In the genomic region with DNA sequence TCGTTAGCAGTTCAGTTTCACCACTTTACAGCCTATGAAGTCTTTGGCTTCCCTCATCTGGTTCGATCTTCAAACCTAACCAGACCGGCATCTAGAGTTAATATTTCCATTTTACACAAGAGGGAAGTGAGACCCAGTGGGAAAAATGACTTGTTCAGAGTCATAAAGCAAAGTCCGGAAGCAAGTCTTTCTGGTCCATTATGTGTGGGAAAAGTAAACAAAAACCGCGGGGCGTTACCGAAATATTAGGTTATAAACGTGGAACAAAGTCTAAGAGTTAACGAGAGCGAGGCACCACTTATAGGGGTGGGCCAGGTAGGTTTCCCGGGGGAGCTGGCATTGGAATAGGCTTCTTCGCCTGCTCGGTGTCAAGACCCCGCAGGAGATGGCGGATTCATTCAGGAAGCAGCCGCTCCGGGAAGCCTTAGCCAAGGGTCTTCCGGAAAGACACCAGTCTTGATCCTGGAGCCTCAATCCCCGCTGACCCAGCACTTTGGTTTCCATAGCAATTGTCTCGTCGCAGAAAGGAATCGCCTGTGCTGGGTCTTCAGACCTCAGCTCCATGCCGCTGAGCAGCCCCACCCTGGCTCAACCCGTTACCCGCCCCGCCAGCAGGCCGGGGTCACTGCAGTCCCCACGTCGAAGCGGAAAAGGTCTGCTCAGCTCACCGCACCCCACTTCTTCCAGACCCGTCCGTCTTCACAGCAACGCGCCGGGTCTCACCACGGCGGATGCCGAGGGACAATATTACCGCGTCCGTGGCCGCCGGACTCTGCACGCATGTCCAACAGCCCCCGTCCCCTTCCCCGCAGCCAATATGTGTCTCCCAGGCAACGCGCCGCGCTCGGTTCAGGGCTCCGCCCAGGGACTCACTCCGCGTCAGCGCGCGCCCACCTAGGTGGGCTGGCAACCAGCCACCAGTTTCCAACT, we compare ENCODE assay signal across 9 cellular contexts. TPM values are rescaled to one million over a fixed set of nuclear protein-coding genes. Genes with fewer than 3 reads are reported as not detected.
A peak's percentile ranks its signal among the peaks of the same experiment; 100 is the strongest.
DNase-seq lines count a peak whose midpoint lies in the region; ATAC-seq and TF ChIP-seq lines count a peak whose summit lies in the region.
"Had no signal": no experiment of that assay in that cellular context is flagged by ENCODE, and none has a peak within 500 bp of the region (broad histone marks: within the 10 kb centered on the region; RNA-seq: fewer than 3 reads in every experiment).

Gene C5orf52 (plus strand): TSS at position 872 of the 930 bp plus-strand sequence. CDS start 82 bp downstream, outside the sequence.

- 0 out of 2 replicates have a peak, but pooled peaks cover 8% of the 10 kb centered on the region for H3F3A ChIP-seq in DOHH2 (ENCODE audit: control insufficient read depth, insufficient read depth)

- H3K4me3 ChIP-seq in DOHH2 (ENCODE audit: low read length) (peak within 1 kb of the TSS; percentile 69), WI38 (ENCODE audit: low read depth, low read length) (peak within 1 kb of the TSS; percentile 65), mesodermal cell (ENCODE audit: extremely low read depth, insufficient read depth, low read length, poor library complexity, severe bottlenecking) (peak within 1 kb of the TSS; percentile 57), transverse colon (peak within 1 kb of the TSS; percentile 50 to 70 (median 58))

- WGBS in mesodermal cell (ENCODE audit: insufficient coverage in 2 of 2), 2 experiments = 21 to 22% methylated on average over 49 to 57 of the region's 59 CpGs
- WGBS in transverse colon (ENCODE audit: low coverage in 1 of 2), 2 donors = 1 to 4% methylated on average over 5 to 55 of the region's 59 CpGs

- H4K20me1 ChIP-seq in DOHH2 (ENCODE audit: control insufficient read depth, insufficient read depth, low read depth, low read length) = no peaks in the 10 kb centered on the region

- ATAC-seq in HG02973 (IDR thresholded peaks at IDR 0.05; ENCODE audit: unreplicated experiment) (peak; percentile 40), GM19452 (IDR thresholded peaks at IDR 0.05; ENCODE audit: unreplicated experiment) (no peak)
- ATAC-seq in effector memory CD8-positive, alpha-beta T cell (replicated peaks) = peak; percentile 57

- peak within 1 kb of the TSS; percentile 61 for H3K4me2 ChIP-seq in DOHH2 (ENCODE audit: low read length)

- peak; percentile 66 for TF ChIP-seq EP300 in transverse colon (IDR thresholded peaks at IDR 0.05; ENCODE audit: low read depth)

- H3K4me1 Mint-ChIP-seq in effector memory CD8-positive, alpha-beta T cell (ENCODE audit: low read depth in 2 of 2) = peaks cover 21 to 22% of the 10 kb centered on the region in 2 donors

- no peak for TF ChIP-seq CTCF in DOHH2 (IDR thresholded peaks at IDR 0.05; ENCODE audit: low read depth, low read length, poor library complexity, severe bottlenecking)
- TF ChIP-seq CTCF in WI38 (IDR thresholded peaks at IDR 0.05; ENCODE audit: low read depth, low read length) = no peak
- peak in 1 of 5 experiments; percentile 28 for TF ChIP-seq CTCF in transverse colon (IDR thresholded peaks at IDR 0.05)

- peak; percentile 77 for TF ChIP-seq POLR2A in transverse colon (IDR thresholded peaks at IDR 0.05)

- H3K36me3 ChIP-seq in DOHH2 (ENCODE audit: control insufficient read depth, low read length) (no peaks in the 10 kb centered on the region), mesodermal cell (ENCODE audit: control insufficient read depth, insufficient read depth, low read length) (no peaks in the 10 kb centered on the region), transverse colon (no peaks in the 10 kb centered on the region)

- H3K4me3 Mint-ChIP-seq in effector memory CD8-positive, alpha-beta T cell = peak within 1 kb of the TSS; percentile 88 to 90

- peaks cover 2% of the 10 kb centered on the region for H3K36me3 Mint-ChIP-seq in effector memory CD8-positive, alpha-beta T cell (ENCODE audit: insufficient read depth)

- H3K27me3 Mint-ChIP-seq in effector memory CD8-positive, alpha-beta T cell = peaks cover 26 to 40% of the 10 kb centered on the region in 2 donors

- H3K4me1 ChIP-seq in DOHH2 (ENCODE audit: control insufficient read depth, low read length) (peaks cover 29% of the 10 kb centered on the region), mesodermal cell (ENCODE audit: control insufficient read depth, insufficient read depth, low read length, poor library complexity, severe bottlenecking) (no peaks in the 10 kb centered on the region), transverse colon (peaks cover 0 to 23% (median 6%) of the 10 kb centered on the region in 4 donors)

- no peaks in the 10 kb centered on the region for H3K79me2 ChIP-seq in DOHH2 (ENCODE audit: control insufficient read depth, low read length)

- H3K27me3 ChIP-seq in DOHH2 (ENCODE audit: control insufficient read depth, low read length) = no peaks in the 10 kb centered on the region
- no peaks in the 10 kb centered on the region for H3K27me3 ChIP-seq in transverse colon

- H3K9me3 ChIP-seq in DOHH2 (ENCODE audit: control insufficient read depth, insufficient read depth, low read length) = no peaks in the 10 kb centered on the region
- no peaks in the 10 kb centered on the region for H3K9me3 ChIP-seq in mesodermal cell (ENCODE audit: control insufficient read depth, low read length)
- H3K9me3 ChIP-seq in transverse colon = no peaks in the 10 kb centered on the region

- peak within 1 kb of the TSS; percentile 34 for H3K27ac ChIP-seq in DOHH2 (ENCODE audit: low read depth, low read length)
- H3K27ac ChIP-seq in mesodermal cell (ENCODE audit: low read depth, low read length, severe bottlenecking) = peak within 1 kb of the TSS; percentile 29
- peak within 1 kb of the TSS; percentile 70 to 85 (median 80) for H3K27ac ChIP-seq in transverse colon

- in situ Hi-C loops in transverse colon (cut with MboI; ENCODE audit: low pct_ligation_motif_present in 1 of 4, low pct_unique_long_range_greater_than_20kb in 1 of 4, low sequenced_read_pairs in 3 of 4) = no loop called here

- H3K9me2 ChIP-seq in DOHH2 (replicated peaks; ENCODE audit: control insufficient read depth, low read length) = no peaks in the 10 kb centered on the region

- H3K9me3 Mint-ChIP-seq in effector memory CD8-positive, alpha-beta T cell = no peaks in the 10 kb centered on the region

- intact Hi-C loops in transverse colon (cut with DNase I; ENCODE audit: low total_unique reads) = no loop called here

- H3K27ac Mint-ChIP-seq in effector memory CD8-positive, alpha-beta T cell = peak within 1 kb of the TSS; percentile 64 to 79

- no peak for DNase-seq in effector memory CD8-positive, alpha-beta T cell
- DNase-seq in transverse colon (peak; percentile 82), HPDE6-E6E7 (ENCODE audit: extremely low spot score) (no peak)

RNA-seq across cellular contexts. Expression of gene C5orf52, which starts in this region (rescaled TPM):
- polyA plus RNA-seq in mesodermal cell (2013, experiment 1 of 2) = not detected
- polyA plus RNA-seq in mesodermal cell (2013, experiment 2 of 2) = not detected
- total RNA-seq in transverse colon = not detected
- total RNA-seq: LHCN-M2 had no signal

Comparison
In these comparisons a context has a peak if more than half of its experiments do, and no peak if none do; other contexts are left out.
1. Peak in DNase-seq, H3K4me3 ChIP-seq and H3K27ac ChIP-seq in transverse colon; RNA of the gene not detected or under 1 TPM.
2. H3K27ac ChIP-seq: peak in every context shown above with its lines; median percentile 80 in transverse colon; 34 in DOHH2; 29 in mesodermal cell.